1 cellular context compared by ENCODE assay signal in genomic region chr4:51909236-51909703, GRCh38.
TF ChIP-seq lines count a peak whose summit lies in the region.

No MANE protein-coding gene starts in this region.

TF ChIP-seq in HepG2, 621 proteins besides CTCF, POLR2A, EP300 and RAD21 (continued from another document and continues in another):
- TF ChIP-seq ZNF574 (CRISPR knock-in tag; IDR thresholded peaks at IDR 0.05) (peak; percentile 84), REXO4 (CRISPR knock-in tag; IDR thresholded peaks at IDR 0.05; ENCODE audit: borderline replicate concordance) (no peak), PAF1 (CRISPR knock-in tag; IDR thresholded peaks at IDR 0.05) (0 out of 2 replicates have a peak, but pooled peaks have one; percentile 52), SUZ12 (IDR thresholded peaks at IDR 0.05; ENCODE audit: low read depth, low read length) (no peak), ZEB1 (IDR thresholded peaks at IDR 0.05; ENCODE audit: insufficient replicate concordance, low read depth) (peak; percentile 90), ZNF224 (CRISPR knock-in tag; IDR thresholded peaks at IDR 0.05) (peak; percentile 57; the same call in 1 of the 2 replicates), ZNF776 (CRISPR knock-in tag; IDR thresholded peaks at IDR 0.05) (no peak), NKX3-1 (CRISPR knock-in tag; IDR thresholded peaks at IDR 0.05) (peak; percentile 70; the same call in 1 of the 2 replicates), ZNF639 (CRISPR knock-in tag; conservative IDR thresholded peaks at IDR 0.05) (peak; percentile 62; the same call in 1 of the 2 replicates), MATR3 (CRISPR knock-in tag; IDR thresholded peaks at IDR 0.05) (no peak), ZSCAN31 (CRISPR knock-in tag; IDR thresholded peaks at IDR 0.05; ENCODE audit: low read depth) (peak; percentile 76; the same call in 1 of the 2 replicates), ZNF329 (CRISPR knock-in tag; IDR thresholded peaks at IDR 0.05; ENCODE audit: low read depth) (no peak), KAT2B (IDR thresholded peaks at IDR 0.05; ENCODE audit: borderline replicate concordance, low read depth, low read length) (no peak), NFE2L1 (CRISPR knock-in tag; IDR thresholded peaks at IDR 0.05; ENCODE audit: borderline replicate concordance) (no peak), HHEX (CRISPR knock-in tag; IDR thresholded peaks at IDR 0.05) (peak; percentile 68), NFIC (IDR thresholded peaks at IDR 0.05; ENCODE audit: low read length) (peak; percentile 88), JARID2 (CRISPR knock-in tag; IDR thresholded peaks at IDR 0.05; ENCODE audit: insufficient replicate concordance) (peak; percentile 75), BRCA1 (CRISPR knock-in tag; IDR thresholded peaks at IDR 0.05) (0 out of 2 replicates have a peak, but pooled peaks have one; percentile 77), ZNF484 (CRISPR knock-in tag; IDR thresholded peaks at IDR 0.05; ENCODE audit: borderline replicate concordance, low read depth) (no peak), TBP (CRISPR knock-in tag; IDR thresholded peaks at IDR 0.05) (no peak), DNMT3B (CRISPR knock-in tag; conservative IDR thresholded peaks at IDR 0.05) (no peak), CEBPB (IDR thresholded peaks at IDR 0.05; ENCODE audit: borderline replicate concordance, low read depth, low read length) (peak; percentile 100), ZFP82 (CRISPR knock-in tag; IDR thresholded peaks at IDR 0.05; ENCODE audit: borderline replicate concordance) (no peak; the same call in 1 of the 2 replicates), FOXK2 (IDR thresholded peaks at IDR 0.05) (peak; percentile 93), BHLHE40 (IDR thresholded peaks at IDR 0.05; ENCODE audit: low read length) (peak; percentile 81), ZNF281 (CRISPR knock-in tag; IDR thresholded peaks at IDR 0.05; ENCODE audit: borderline replicate concordance) (peak; percentile 78), ZNF709 (CRISPR knock-in tag; IDR thresholded peaks at IDR 0.05) (peak; percentile 91), GLMP (CRISPR knock-in tag; IDR thresholded peaks at IDR 0.05; ENCODE audit: borderline replicate concordance) (no peak), ZNF383 (CRISPR knock-in tag; IDR thresholded peaks at IDR 0.05; ENCODE audit: borderline replicate concordance) (peak; percentile 77; the same call in 1 of the 2 replicates), ZNF17 (CRISPR knock-in tag; IDR thresholded peaks at IDR 0.05) (no peak), TRIM24 (CRISPR knock-in tag; IDR thresholded peaks at IDR 0.05) (peak; percentile 97), NFKBIZ (CRISPR knock-in tag; IDR thresholded peaks at IDR 0.05) (peak; percentile 96), NFATC3 (CRISPR knock-in tag; IDR thresholded peaks at IDR 0.05) (no peak), MIER2 (CRISPR knock-in tag; IDR thresholded peaks at IDR 0.05) (peak; percentile 84), NRL (CRISPR knock-in tag; IDR thresholded peaks at IDR 0.05; ENCODE audit: borderline replicate concordance) (no peak), ZNF766 (CRISPR knock-in tag; IDR thresholded peaks at IDR 0.05; ENCODE audit: borderline replicate concordance) (peak; percentile 92; the same call in 1 of the 2 replicates), ZFY (CRISPR knock-in tag; IDR thresholded peaks at IDR 0.05) (0 out of 2 replicates have a peak, but pooled peaks have one; percentile 38), TFE3 (CRISPR knock-in tag; IDR thresholded peaks at IDR 0.05) (peak; percentile 90), ZNF253 (CRISPR knock-in tag; IDR thresholded peaks at IDR 0.05; ENCODE audit: borderline replicate concordance) (0 out of 2 replicates have a peak, but pooled peaks have one; percentile 40), NR0B2 (CRISPR knock-in tag; IDR thresholded peaks at IDR 0.05) (no peak), TFDP2 (CRISPR knock-in tag; IDR thresholded peaks at IDR 0.05) (peak; percentile 72), ZNF468 (CRISPR knock-in tag; IDR thresholded peaks at IDR 0.05) (no peak), E2F1 (CRISPR knock-in tag; IDR thresholded peaks at IDR 0.05) (no peak; the same call in 1 of the 2 replicates), ZNF296 (CRISPR knock-in tag; conservative IDR thresholded peaks at IDR 0.05) (no peak), THAP11 (CRISPR knock-in tag; IDR thresholded peaks at IDR 0.05) (peak; percentile 88), RARG (CRISPR knock-in tag; IDR thresholded peaks at IDR 0.05; ENCODE audit: low read depth) (0 out of 2 replicates have a peak, but pooled peaks have one; percentile 43), FOXA1 (IDR thresholded peaks at IDR 0.05) (0 out of 2 replicates have a peak, but pooled peaks have one; percentile 15), FOXA1 (CRISPR knock-in tag; IDR thresholded peaks at IDR 0.05) (peak; percentile 95), ZNF513 (CRISPR knock-in tag; conservative IDR thresholded peaks at IDR 0.05) (no peak), SALL2 (CRISPR knock-in tag; IDR thresholded peaks at IDR 0.05) (peak; percentile 91), ZNF781 (CRISPR knock-in tag; IDR thresholded peaks at IDR 0.05; ENCODE audit: borderline replicate concordance, not compliant biosample characterization) (no peak), ZNF569 (CRISPR knock-in tag; IDR thresholded peaks at IDR 0.05; ENCODE audit: borderline replicate concordance) (no peak), ZNF282 (IDR thresholded peaks at IDR 0.05; ENCODE audit: partially characterized antibody) (no peak), ZNF747 (CRISPR knock-in tag; IDR thresholded peaks at IDR 0.05; ENCODE audit: borderline replicate concordance) (no peak; the same call in 1 of the 2 replicates), GFI1 (CRISPR knock-in tag; IDR thresholded peaks at IDR 0.05; ENCODE audit: borderline replicate concordance) (no peak; the same call in 1 of the 2 replicates), ZNF597 (CRISPR knock-in tag; IDR thresholded peaks at IDR 0.05) (no peak)
